Comparison of ENCODE assay signal across 6 cellular contexts in the genomic region with DNA sequence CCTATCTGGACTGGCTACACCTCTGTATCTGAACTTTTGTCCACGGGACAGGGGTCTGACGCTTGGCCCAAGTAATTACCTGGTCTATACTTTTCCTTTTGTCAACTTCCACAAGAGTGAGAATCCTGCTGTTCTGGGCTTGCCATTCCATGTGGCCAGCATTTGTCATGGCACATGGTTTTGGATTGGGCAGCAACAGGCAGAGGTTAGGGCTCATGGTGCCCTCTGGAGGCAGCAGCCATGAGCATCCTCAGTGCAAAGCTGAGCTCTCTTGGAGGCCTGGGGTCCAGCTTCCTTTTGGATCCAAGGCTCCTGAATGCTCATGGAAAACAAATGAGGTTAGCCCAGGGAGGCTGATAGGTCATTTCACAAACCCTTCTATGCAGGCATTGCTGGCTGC. TPM values are rescaled to one million over a fixed set of nuclear protein-coding genes. Genes with fewer than 3 reads are reported as not detected.
DNase-seq lines count a peak whose midpoint lies in the region; ATAC-seq and TF ChIP-seq lines count a peak whose summit lies in the region.

No MANE protein-coding gene starts in this region.

- peaks cover 15% of the 10 kb centered on the region for H3K4me1 Mint-ChIP-seq in activated T-helper 1 cell treated with anti-CD3 and anti-CD28 coated beads, Interleukin-12 subunit alpha, Interleukin-12 subunit beta, Interleukin-2, Interleukin-4 antibody, amounts not matched to agents 30 ng/mL and 10 ng/mL and 1 ng/mL, durations not matched to agents 14 hours and 24 hours and 36 hours (ENCODE audit: low read depth)

- WGBS in spleen, 5 donors: 89 to 100% (median 96%) methylated on average over 2 of the region's 2 CpGs

- H3K4me1 ChIP-seq in spleen: peaks cover 0 to 12% (median 0%) of the 10 kb centered on the region in 6 donors

- no peak overlapping the region for H3K4me3 ChIP-seq in spleen

- intact Hi-C loops in activated T-helper 1 cell treated with anti-CD3 and anti-CD28 coated beads, Interleukin-12 subunit alpha, Interleukin-12 subunit beta, Interleukin-2, Interleukin-4 antibody, amounts not matched to agents 30 ng/mL and 10 ng/mL and 1 ng/mL, durations not matched to agents 14 hours and 24 hours and 36 hours (cut with micrococcal nuclease): loop anchor here (2.0 kb wide), 1 partner anchor 49 kb away; no protein-coding TSS in a partner anchor
- intact Hi-C loops in sciatic nerve (cut with DNase I) (no loop called here), spleen (cut with DNase I; ENCODE audit: low total_unique reads) (no loop called here)

- H3K27me3 ChIP-seq in spleen (replicated peaks in 1 of 7): no peaks in the 10 kb centered on the region

- peak; percentile 18 to 38 for DNase-seq in NCI-H524 (lab: John Stamatoyannopoulos, UW)
- no peak for DNase-seq in NCI-H524 treated with DMSO at 0.1 percent for 48 hours (lab: John Stamatoyannopoulos, UW)
- DNase-seq in activated T-helper 1 cell treated with anti-CD3 and anti-CD28 coated beads, Interleukin-12 subunit alpha, Interleukin-12 subunit beta, Interleukin-2, Interleukin-4 antibody, amounts not matched to agents 30 ng/mL and 10 ng/mL and 1 ng/mL, durations not matched to agents 14 hours and 24 hours and 36 hours (ENCODE audit: low spot score): no peak
- DNase-seq in sciatic nerve (ENCODE audit: low spot score): no peak
- no peak for DNase-seq in spleen

- peak; percentile 7 for ATAC-seq in sciatic nerve
- ATAC-seq in HG02588 (IDR thresholded peaks at IDR 0.05; ENCODE audit: unreplicated experiment): no peak

- no peaks in the 10 kb centered on the region for H3K9me3 ChIP-seq in spleen

- no peak overlapping the region for H3K27ac ChIP-seq in spleen

- H3K4me3 Mint-ChIP-seq in activated T-helper 1 cell treated with anti-CD3 and anti-CD28 coated beads, Interleukin-12 subunit alpha, Interleukin-12 subunit beta, Interleukin-2, Interleukin-4 antibody, amounts not matched to agents 30 ng/mL and 10 ng/mL and 1 ng/mL, durations not matched to agents 14 hours and 24 hours and 36 hours: no peak overlapping the region

- peak in 5 of 11 experiments; percentile 14 to 35 (median 22) for TF ChIP-seq CTCF in spleen (IDR thresholded peaks at IDR 0.05 in 8 of 11, conservative IDR thresholded peaks at IDR 0.05 in 3 of 11)

- no peaks in the 10 kb centered on the region for H3K27me3 Mint-ChIP-seq in activated T-helper 1 cell treated with anti-CD3 and anti-CD28 coated beads, Interleukin-12 subunit alpha, Interleukin-12 subunit beta, Interleukin-2, Interleukin-4 antibody, amounts not matched to agents 30 ng/mL and 10 ng/mL and 1 ng/mL, durations not matched to agents 14 hours and 24 hours and 36 hours (ENCODE audit: insufficient read depth)

- no peak for TF ChIP-seq POLR2A in spleen (IDR thresholded peaks at IDR 0.05)

- peak overlapping the region; percentile 73 for H3K27ac Mint-ChIP-seq in activated T-helper 1 cell treated with anti-CD3 and anti-CD28 coated beads, Interleukin-12 subunit alpha, Interleukin-12 subunit beta, Interleukin-2, Interleukin-4 antibody, amounts not matched to agents 30 ng/mL and 10 ng/mL and 1 ng/mL, durations not matched to agents 14 hours and 24 hours and 36 hours

- H3K9me3 Mint-ChIP-seq in activated T-helper 1 cell treated with anti-CD3 and anti-CD28 coated beads, Interleukin-12 subunit alpha, Interleukin-12 subunit beta, Interleukin-2, Interleukin-4 antibody, amounts not matched to agents 30 ng/mL and 10 ng/mL and 1 ng/mL, durations not matched to agents 14 hours and 24 hours and 36 hours: no peaks in the 10 kb centered on the region

- peaks cover 0 to 80% (median 59%) of the 10 kb centered on the region in 6 donors for H3K36me3 ChIP-seq in spleen

- peaks cover 16% of the 10 kb centered on the region for H3K36me3 Mint-ChIP-seq in activated T-helper 1 cell treated with anti-CD3 and anti-CD28 coated beads, Interleukin-12 subunit alpha, Interleukin-12 subunit beta, Interleukin-2, Interleukin-4 antibody, amounts not matched to agents 30 ng/mL and 10 ng/mL and 1 ng/mL, durations not matched to agents 14 hours and 24 hours and 36 hours (ENCODE audit: low read depth)

RNA-seq across cellular contexts. Expression of gene EDC4, which starts 7.5 kb away (rescaled TPM):
- total RNA-seq in activated T-helper 1 cell treated with anti-CD3 and anti-CD28 coated beads, Interleukin-12 subunit alpha, Interleukin-12 subunit beta, Interleukin-2, Interleukin-4 antibody, amounts not matched to agents 30 ng/mL and 10 ng/mL and 1 ng/mL, durations not matched to agents 14 hours and 24 hours and 36 hours: 115 and 128 TPM in 2 replicates
- total RNA-seq in sciatic nerve (40.2 TPM), spleen (10 to 100 TPM; 51.7 to 71.3 (median 63.2) TPM)
- 10 to 100 TPM; 27.6 to 45.0 (median 39.6) TPM for polyA plus RNA-seq in spleen

RNA-seq across cellular contexts. Expression of gene CENPT, which starts 17.8 kb away (rescaled TPM):
- 41.6 and 45.0 TPM in 2 replicates for total RNA-seq in activated T-helper 1 cell treated with anti-CD3 and anti-CD28 coated beads, Interleukin-12 subunit alpha, Interleukin-12 subunit beta, Interleukin-2, Interleukin-4 antibody, amounts not matched to agents 30 ng/mL and 10 ng/mL and 1 ng/mL, durations not matched to agents 14 hours and 24 hours and 36 hours
- 45.1 TPM for total RNA-seq in sciatic nerve
- 10 to 100 TPM; 43.2 to 82.9 (median 50.8) TPM for total RNA-seq in spleen
- polyA plus RNA-seq in spleen: 100 to 1,000 TPM in 1 of 3 donors, 10 to 100 TPM in 2; 47.2 to 101 (median 91.3) TPM

RNA-seq across cellular contexts. Expression of gene NUTF2, which starts 18.6 kb away (rescaled TPM):
- 183 and 186 TPM in 2 replicates for total RNA-seq in activated T-helper 1 cell treated with anti-CD3 and anti-CD28 coated beads, Interleukin-12 subunit alpha, Interleukin-12 subunit beta, Interleukin-2, Interleukin-4 antibody, amounts not matched to agents 30 ng/mL and 10 ng/mL and 1 ng/mL, durations not matched to agents 14 hours and 24 hours and 36 hours
- total RNA-seq in sciatic nerve (59.2 TPM), spleen (10 to 100 TPM; 38.8 to 64.3 (median 48.6) TPM)
- polyA plus RNA-seq in spleen: 100 to 1,000 TPM in 1 of 3 donors, 10 to 100 TPM in 2; 92.3 to 116 (median 97.0) TPM

RNA-seq across cellular contexts. Expression of gene NRN1L, which starts 19.4 kb away (rescaled TPM):
- total RNA-seq in activated T-helper 1 cell treated with anti-CD3 and anti-CD28 coated beads, Interleukin-12 subunit alpha, Interleukin-12 subunit beta, Interleukin-2, Interleukin-4 antibody, amounts not matched to agents 30 ng/mL and 10 ng/mL and 1 ng/mL, durations not matched to agents 14 hours and 24 hours and 36 hours: 0.65 and 0.76 TPM in 2 replicates
- total RNA-seq in sciatic nerve (1.6 TPM), spleen (1 to 10 TPM in 3 of 7 donors, under 1 TPM in 2, not detected in 2; 0.60 to 6.2 (median 1.2) TPM)
- 1 to 10 TPM; 2.5 to 4.4 (median 3.4) TPM for polyA plus RNA-seq in spleen

RNA-seq across cellular contexts. Expression of gene THAP11, which starts 23.2 kb away (rescaled TPM):
- 43.0 and 49.5 TPM in 2 replicates for total RNA-seq in activated T-helper 1 cell treated with anti-CD3 and anti-CD28 coated beads, Interleukin-12 subunit alpha, Interleukin-12 subunit beta, Interleukin-2, Interleukin-4 antibody, amounts not matched to agents 30 ng/mL and 10 ng/mL and 1 ng/mL, durations not matched to agents 14 hours and 24 hours and 36 hours
- total RNA-seq in sciatic nerve: 22.7 TPM
- total RNA-seq in spleen: 10 to 100 TPM; 23.5 to 80.7 (median 35.7) TPM
- 10 to 100 TPM; 19.9 to 31.7 (median 24.3) TPM for polyA plus RNA-seq in spleen

Comparison
In these comparisons a context has a peak if more than half of its experiments do, and no peak if none do; other contexts are left out.
1. DNase-seq: peak in NCI-H524 (2 of 2); none in NCI-H524 treated with DMSO at 0.1 percent for 48 hours (single experiment), activated T-helper 1 cell treated with anti-CD3 and anti-CD28 coated beads, Interleukin-12 subunit alpha, Interleukin-12 subunit beta, Interleukin-2, Interleukin-4 antibody, amounts not matched to agents 30 ng/mL and 10 ng/mL and 1 ng/mL, durations not matched to agents 14 hours and 24 hours and 36 hours (single experiment), sciatic nerve (single experiment) and spleen (single experiment).